Comparison of ENCODE assay signal across 9 cellular contexts in genomic region chr10:95767884-95768556, GRCh38. TPM values are rescaled to one million over a fixed set of nuclear protein-coding genes. Genes with fewer than 3 reads are reported as not detected.
DNase-seq lines count a peak whose midpoint lies in the region; ATAC-seq, FAIRE-seq and TF ChIP-seq lines count a peak whose summit lies in the region.
"Had no signal": no experiment of that assay in that cellular context is flagged by ENCODE, and none has a peak within 500 bp of the region (broad histone marks: within the 10 kb centered on the region; RNA-seq: fewer than 3 reads in every experiment).

No MANE protein-coding gene starts in this region.

- peak; percentile 75 for FAIRE-seq in GM12878 (lab: Jason Lieb, UNC)
- no peak for FAIRE-seq in D721Med (lab: Jason Lieb, UNC)

- no peaks in the 10 kb centered on the region for H3K36me3 Mint-ChIP-seq in activated CD4-positive, alpha-beta T cell treated with anti-CD3 and anti-CD28 coated beads, Interleukin-2, amount 10 ng/mL, durations not matched to agents 7 days and 5 days (ENCODE audit: low read depth)

- H3K4me3 ChIP-seq in GM12878, result peak overlapping the region; percentile 19; the same call in 1 of the 2 replicates
- peak overlapping the region in 1 of 8 donors; percentile 19 for H3K4me3 ChIP-seq in spleen

- peak overlapping the region; percentile 30; the same call in 1 of the 2 replicates for H3K9ac ChIP-seq in GM12878 (ENCODE audit: control insufficient read depth, insufficient read depth, low read length)

- no peak for TF ChIP-seq CTCF in GM12878 (IDR thresholded peaks at IDR 0.05 in 2 of 3, conservative IDR thresholded peaks at IDR 0.05 in 1 of 3; ENCODE audit: control insufficient read depth in 2 of 3, extremely low read depth in 1 of 3, insufficient read depth in 1 of 3, low read depth in 3 of 3, low read length in 3 of 3)
- no peak for TF ChIP-seq CTCF in spleen (IDR thresholded peaks at IDR 0.05 in 8 of 11, conservative IDR thresholded peaks at IDR 0.05 in 3 of 11)
- no peak for TF ChIP-seq CTCF in D721Med (IDR thresholded peaks at IDR 0.05; ENCODE audit: insufficient read depth, missing control alignments)

- peak overlapping the region; percentile 94 for H3K27ac ChIP-seq in GM12878 (ENCODE audit: control insufficient read depth, insufficient read depth)
- H3K27ac ChIP-seq in spleen, result peak overlapping the region in 7 of 8 donors; percentile 60 to 87 (median 79)
- H3K27ac ChIP-seq: 22Rv1 had no signal

- BruUV-seq in GM12878 (replicated peaks; lab: Mats Ljungman, UMichigan), result no TSS peak

- H3K27ac Mint-ChIP-seq in activated CD4-positive, alpha-beta T cell treated with anti-CD3 and anti-CD28 coated beads, Interleukin-2, amount 10 ng/mL, durations not matched to agents 7 days and 5 days, result no peak overlapping the region

- no peak for TF ChIP-seq POLR2A in GM12878 (IDR thresholded peaks at IDR 0.05; ENCODE audit: low read depth, low read length)
- TF ChIP-seq POLR2A in spleen (IDR thresholded peaks at IDR 0.05), result no peak

- peak; percentile 33 to 73; a peak in 3 of 4 replicates for TF ChIP-seq EP300 in GM12878 (IDR thresholded peaks at IDR 0.05; ENCODE audit: borderline replicate concordance in 1 of 2, control insufficient read depth in 1 of 2, low read depth in 2 of 2, low read length in 2 of 2)

- POLR2A ChIA-PET in GM12878 (lab: Charles Lee), result interaction anchor here (0.7 to 1.7 kb wide), 9 partner anchors 9 to 69 kb away, joined by 3 to 19 read pairs (median 4); no protein-coding TSS in a partner anchor
- POLR2A ChIA-PET in activated CD4-positive, alpha-beta T cell treated with anti-CD3 and anti-CD28 coated beads, Interleukin-2, amount 10 ng/mL, durations not matched to agents 7 days and 5 days (lab: Charles Lee), result no interaction called here

- RAD21 ChIA-PET in GM12878 (lab: Charles Lee; ENCODE audit: unreplicated experiment), result interaction anchor here (1.1 to 3.0 kb wide), 7 partner anchors 12 to 73 kb away, joined by 3 to 18 read pairs (median 4); partner anchors contain the start of gene ENTPD1

- H3K27me3 ChIP-seq in GM12878 (replicated peaks in 1 of 2; ENCODE audit: control insufficient read depth in 2 of 2, insufficient read depth in 2 of 2, low read length in 1 of 2), result no peaks in the 10 kb centered on the region
- H3K27me3 ChIP-seq in spleen (replicated peaks in 1 of 7), result no peaks in the 10 kb centered on the region

- DNase-seq in DMS 273 (lab: John Stamatoyannopoulos, UW; ENCODE audit: unreplicated experiment) (peak; percentile 4), DMS 273 treated with DMSO at 0.1 percent for 48 hours (lab: John Stamatoyannopoulos, UW) (no peak), GM12878 (ENCODE audit: low read depth, low spot score) (no peak), spleen (no peak), amygdala (lab: John Stamatoyannopoulos, UW) (no peak), D721Med (ENCODE audit: insufficient read length, low spot score) (no peak)
- no peak for DNase-seq in activated CD4-positive, alpha-beta T cell treated with anti-CD3 and anti-CD28 coated beads, Interleukin-2, amount 10 ng/mL, durations not matched to agents 7 days and 5 days

- SMC1A ChIA-PET in GM12878 (lab: Charles Lee; ENCODE audit: uncharacterized antibody, unreplicated experiment), result interaction anchor here (0.6 to 3.5 kb wide), 9 partner anchors 10 to 123 kb away, joined by 3 to 37 read pairs (median 4); no protein-coding TSS in a partner anchor

- H2AFZ ChIP-seq in GM12878 (ENCODE audit: control insufficient read depth, low read depth, low read length), result no peak overlapping the region

- peak overlapping the region; percentile 86 for H3K4me2 ChIP-seq in GM12878 (ENCODE audit: control insufficient read depth, insufficient read depth)

- H4K20me1 ChIP-seq in GM12878 (ENCODE audit: control insufficient read depth, insufficient read depth), result no peaks in the 10 kb centered on the region

- H3K4me1 ChIP-seq in GM12878 (ENCODE audit: control insufficient read depth, insufficient read depth, low read length) (peaks cover 34% of the 10 kb centered on the region), spleen (peaks cover 0 to 73% (median 25%) of the 10 kb centered on the region in 6 donors)

- CTCF ChIA-PET in GM12878 (lab: Yijun Ruan, JAX), result interaction anchor here (1.6 kb wide), 1 partner anchor 22 kb away, joined by 3 read pairs; no protein-coding TSS in a partner anchor
- CTCF ChIA-PET in activated CD4-positive, alpha-beta T cell treated with anti-CD3 and anti-CD28 coated beads, Interleukin-2, amount 10 ng/mL, durations not matched to agents 7 days and 5 days (lab: Charles Lee), result interaction anchor here (0.7 kb wide), 1 partner anchor 51 kb away, joined by 3 read pairs; no protein-coding TSS in a partner anchor

- H3K4me3 Mint-ChIP-seq in activated CD4-positive, alpha-beta T cell treated with anti-CD3 and anti-CD28 coated beads, Interleukin-2, amount 10 ng/mL, durations not matched to agents 7 days and 5 days, result no peak overlapping the region

- H3K36me3 ChIP-seq in GM12878 (ENCODE audit: control insufficient read depth in 2 of 2, insufficient read depth in 2 of 2, low read length in 1 of 2), result peaks cover 2 to 22% of the 10 kb centered on the region in 2 experiments
- H3K36me3 ChIP-seq in spleen, result no peaks in the 10 kb centered on the region

- H3K79me2 ChIP-seq in GM12878 (ENCODE audit: control insufficient read depth, insufficient read depth, low read length), result peaks cover 94% of the 10 kb centered on the region

- peak; percentile 28; the same call in 1 of the 2 replicates for TF ChIP-seq RAD21 in GM12878 (IDR thresholded peaks at IDR 0.05; ENCODE audit: insufficient read depth, low read depth, low read length)

- H3K9me3 ChIP-seq in GM12878 (replicated peaks; ENCODE audit: control insufficient read depth, insufficient read depth, low read length), result peaks cover 38% of the 10 kb centered on the region
- H3K9me3 ChIP-seq in spleen, result peaks cover 0 to 6% (median 0%) of the 10 kb centered on the region in 8 donors

- no peaks in the 10 kb centered on the region for H3K4me1 Mint-ChIP-seq in activated CD4-positive, alpha-beta T cell treated with anti-CD3 and anti-CD28 coated beads, Interleukin-2, amount 10 ng/mL, durations not matched to agents 7 days and 5 days

- peaks cover 11% of the 10 kb centered on the region for H3K27me3 Mint-ChIP-seq in activated CD4-positive, alpha-beta T cell treated with anti-CD3 and anti-CD28 coated beads, Interleukin-2, amount 10 ng/mL, durations not matched to agents 7 days and 5 days

- in situ Hi-C loops in GM12878 (cut with MboI), result loop anchor here (10.0 kb wide), 1 partner anchor 67 kb away; no protein-coding TSS in a partner anchor

- intact Hi-C loops in GM12878 (cut with micrococcal nuclease; ENCODE audit: unreplicated experiment) (loop anchor here (2.0 kb wide), 1 partner anchor 15 kb away; no protein-coding TSS in a partner anchor), spleen (cut with DNase I; ENCODE audit: low total_unique reads) (loop anchor here (10.0 kb wide), 1 partner anchor 67 kb away; no protein-coding TSS in a partner anchor)

- no peaks in the 10 kb centered on the region for H3K9me3 Mint-ChIP-seq in activated CD4-positive, alpha-beta T cell treated with anti-CD3 and anti-CD28 coated beads, Interleukin-2, amount 10 ng/mL, durations not matched to agents 7 days and 5 days

- peak; percentile 78 for ATAC-seq in HG03108 (IDR thresholded peaks at IDR 0.05; ENCODE audit: unreplicated experiment)
- ATAC-seq in GM12878, result peak; percentile 87

TF ChIP-seq in GM12878, 131 proteins besides CTCF, POLR2A, EP300 and RAD21 (continues in another document):
- TF ChIP-seq SREBF1 (IDR thresholded peaks at IDR 0.05; ENCODE audit: low read length), result no peak
- no peak for TF ChIP-seq MAX (IDR thresholded peaks at IDR 0.05; ENCODE audit: low read depth, low read length)
- peak; percentile 95 for TF ChIP-seq FOXM1 (IDR thresholded peaks at IDR 0.05; ENCODE audit: low read depth, low read length)
- no peak for TF ChIP-seq USF1 (IDR thresholded peaks at IDR 0.05; ENCODE audit: borderline replicate concordance, extremely low read length, insufficient read depth, low read depth, low read length)
- TF ChIP-seq KDM1A (IDR thresholded peaks at IDR 0.05; ENCODE audit: borderline replicate concordance), result no peak
- peak; percentile 87 for TF ChIP-seq DPF2 (IDR thresholded peaks at IDR 0.05)
- peak; percentile 50; the same call in 1 of the 2 replicates for TF ChIP-seq NR2F1 (conservative IDR thresholded peaks at IDR 0.05)
- peak; percentile 44; the same call in 1 of the 2 replicates for TF ChIP-seq PAX5 (IDR thresholded peaks at IDR 0.05; ENCODE audit: borderline replicate concordance, low read depth, low read length)
- TF ChIP-seq CREM (IDR thresholded peaks at IDR 0.05; ENCODE audit: low read depth), result peak; percentile 77

RNA-seq across cellular contexts. Expression of gene ENTPD1, which starts 12.1 kb away (rescaled TPM):
- 1,304 and 1,321 TPM in 2 replicates for total RNA-seq in GM12878 (2013; cell fraction: nucleolus; rRNA removed)
- total RNA-seq in GM12878 (2014; rRNA removed) (174 and 207 TPM in 2 replicates), GM12878 (2014; rRNA removed; fragmentation: Illumina TruSeq; extraction: Trizol) (211 and 225 TPM in 2 replicates), GM12878 (2021) (191 and 192 TPM in 2 replicates), spleen (10 to 100 TPM; 52.6 to 92.9 (median 64.1) TPM)
- polyA plus RNA-seq in GM12878 (2011; ENCODE audit: low read depth), result 134 TPM
- polyA plus RNA-seq in GM12878 (2011; rRNA removed) (413 and 501 TPM in 2 replicates), GM12878 (2014; fragmentation: Illumina TruSeq; extraction: Trizol) (267 and 329 TPM in 2 replicates), GM12878 (2014; fragmentation: Nextera tagmentation; extraction: Ambion mirVana) (100 to 1,000 TPM; 110 to 113 TPM), GM12878 (2014; rRNA removed) (126 and 147 TPM in 2 replicates), GM12878 (2016; fragmentation: Nextera tagmentation; extraction: Ambion mirVana) (100 to 1,000 TPM; 129 to 137 TPM), spleen (10 to 100 TPM; 14.1 to 19.7 (median 14.6) TPM)
- 240 and 247 TPM in 2 replicates for polyA plus RNA-seq in GM12878 (2011; cell fraction: cytosol; rRNA removed)
- polyA plus RNA-seq in GM12878 (2011; cell fraction: nucleus; rRNA removed), result 347 and 487 TPM in 2 replicates
- polyA plus RNA-seq in GM12878 (2012), result 141 and 153 TPM in 2 replicates
- polyA minus RNA-seq in GM12878 (2011; rRNA and poly(A)+ RNA removed), result 467 and 533 TPM in 2 replicates
- 132 and 154 TPM in 2 replicates for polyA minus RNA-seq in GM12878 (2011; cell fraction: cytosol; rRNA and poly(A)+ RNA removed)
- 363 and 434 TPM in 2 replicates for polyA minus RNA-seq in GM12878 (2011; cell fraction: nucleus; rRNA and poly(A)+ RNA removed)
- total RNA-seq in activated CD4-positive, alpha-beta T cell treated with anti-CD3 and anti-CD28 coated beads, Interleukin-2, amount 10 ng/mL, durations not matched to agents 7 days and 5 days, result under 1 TPM in 1 of 2 experiments, not detected in 1; 0.27 TPM

Comparison
In these comparisons a context has a peak if more than half of its experiments do, and no peak if none do; other contexts are left out.
1. RNA of gene ENTPD1, which starts 12.1 kb away (total RNA-seq): 174 to 1,321 TPM in GM12878 and 52.6 to 92.9 TPM in spleen; 0.27 TPM in activated CD4-positive, alpha-beta T cell treated with anti-CD3 and anti-CD28 coated beads, Interleukin-2, amount 10 ng/mL, durations not matched to agents 7 days and 5 days; every median in the first group is over 10 times any median in the second.